14 cellular contexts compared by ENCODE assay signal in the genomic region with DNA sequence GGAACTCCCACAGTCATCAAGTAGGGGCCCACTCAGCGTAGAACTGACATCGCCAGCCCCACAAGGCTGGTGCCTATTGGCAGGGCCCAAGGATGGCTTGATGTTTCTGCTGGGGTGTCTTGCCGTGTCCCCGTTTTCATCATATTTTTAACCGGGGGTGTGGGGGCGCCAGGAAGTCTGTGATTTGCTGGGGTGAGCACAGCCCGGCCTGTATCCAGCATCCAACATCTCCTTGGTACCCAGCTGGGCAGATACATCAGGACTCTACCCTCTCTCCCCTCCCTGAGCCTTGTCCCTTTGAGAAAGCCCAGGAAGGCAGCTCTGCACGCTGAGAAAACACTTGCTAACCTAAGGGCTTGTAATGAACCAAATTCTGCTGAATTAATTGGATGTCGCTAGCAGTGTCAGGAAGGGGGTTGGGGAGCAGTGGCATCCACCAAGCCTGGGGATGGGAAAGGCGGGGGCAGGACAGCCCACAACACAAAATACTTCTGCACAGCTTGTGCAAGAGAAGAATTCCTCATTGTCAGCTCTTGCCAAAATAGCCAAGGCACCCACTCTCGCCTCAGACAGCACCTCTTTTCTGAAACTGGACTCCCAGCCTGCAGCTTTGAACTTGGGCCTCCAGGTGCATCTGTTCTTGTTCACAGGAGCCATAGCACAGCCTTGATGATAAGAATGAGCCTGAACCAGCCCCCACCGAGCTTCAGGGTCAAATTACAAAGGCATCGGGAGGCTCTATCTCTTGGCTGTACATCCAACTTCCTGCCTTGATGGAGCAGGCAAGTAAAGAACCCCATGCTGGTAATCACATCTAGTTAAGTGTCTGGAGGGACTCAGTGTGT.
DNase-seq lines count a peak whose midpoint lies in the region; ATAC-seq and TF ChIP-seq lines count a peak whose summit lies in the region.
"Had no signal": no experiment of that assay in that cellular context is flagged by ENCODE, and none has a peak within 500 bp of the region (broad histone marks: within the 10 kb centered on the region; RNA-seq: fewer than 3 reads in every experiment).

No MANE protein-coding gene starts in this region.

- H3K4me3 ChIP-seq in Jurkat, Clone E6-1 (ENCODE audit: low read length), result no peak overlapping the region
- H3K4me3 ChIP-seq in adrenal gland, result no peak overlapping the region

- no peak overlapping the region for H3K27ac ChIP-seq in adrenal gland

- TF ChIP-seq CTCF in adrenal gland (IDR thresholded peaks at IDR 0.05), result no peak
- no peak for TF ChIP-seq CTCF in mesothelial cell of epicardium (IDR thresholded peaks at IDR 0.05; ENCODE audit: unreplicated experiment)
- no peak for TF ChIP-seq CTCF in HFFc6 (IDR thresholded peaks at IDR 0.05)
- TF ChIP-seq CTCF in progenitor cell of endocrine pancreas (IDR thresholded peaks at IDR 0.05; ENCODE audit: unreplicated experiment), result no peak

- no peak for ATAC-seq in activated CD8-positive, alpha-beta T cell treated with anti-CD3 and anti-CD28 coated beads, Interleukin-2, amount 10 ng/mL, durations not matched to agents 7 days and 5 days
- ATAC-seq: Panc1, T-helper 17 cell had no signal

- H3K36me3 Mint-ChIP-seq in mesothelial cell of epicardium (no peaks in the 10 kb centered on the region), HFFc6 (ENCODE audit: low read depth) (no peaks in the 10 kb centered on the region), progenitor cell of endocrine pancreas (ENCODE audit: insufficient read depth) (no peaks in the 10 kb centered on the region)
- H3K36me3 Mint-ChIP-seq in activated CD8-positive, alpha-beta T cell treated with anti-CD3 and anti-CD28 coated beads, Interleukin-2, amount 10 ng/mL, durations not matched to agents 7 days and 5 days (ENCODE audit: low read depth), result no peaks in the 10 kb centered on the region
- H3K36me3 Mint-ChIP-seq: CD4-positive, CD25-positive, alpha-beta regulatory T cell; naive B cell had no signal

- intact Hi-C loops in adrenal gland (cut with DNase I), result no loop called here

- no peaks in the 10 kb centered on the region for H3K27me3 ChIP-seq in adrenal gland

- TF ChIP-seq POLR2A in adrenal gland (IDR thresholded peaks at IDR 0.05), result no peak

- POLR2A ChIA-PET in activated CD8-positive, alpha-beta T cell treated with anti-CD3 and anti-CD28 coated beads, Interleukin-2, amount 10 ng/mL, durations not matched to agents 7 days and 5 days (lab: Charles Lee), result no interaction called here

- CTCF ChIA-PET in activated CD8-positive, alpha-beta T cell treated with anti-CD3 and anti-CD28 coated beads, Interleukin-2, amount 10 ng/mL, durations not matched to agents 7 days and 5 days (lab: Charles Lee), result interaction anchor here (1.4 to 1.6 kb wide), 2 partner anchors 25 to 275 kb away, joined by 3 read pairs; no protein-coding TSS in a partner anchor

- H3K4me3 Mint-ChIP-seq in mesothelial cell of epicardium (no peak overlapping the region), HFFc6 (no peak overlapping the region), progenitor cell of endocrine pancreas (ENCODE audit: low read depth) (no peak overlapping the region)
- H3K4me3 Mint-ChIP-seq in activated CD8-positive, alpha-beta T cell treated with anti-CD3 and anti-CD28 coated beads, Interleukin-2, amount 10 ng/mL, durations not matched to agents 7 days and 5 days, result no peak overlapping the region
- H3K4me3 Mint-ChIP-seq: activated T-helper 1 cell treated with anti-CD3 and anti-CD28 coated beads, Interleukin-12 subunit alpha, Interleukin-12 subunit beta, Interleukin-2, Interleukin-4 antibody, amounts not matched to agents 30 ng/mL and 10 ng/mL and 1 ng/mL, durations not matched to agents 14 hours and 24 hours and 36 hours; CD4-positive, CD25-positive, alpha-beta regulatory T cell; naive B cell; T-helper 17 cell had no signal

- 66 to 78% (median 72%) methylated on average over 7 to 13 of the region's 13 CpGs for WGBS in adrenal gland, 4 donors

- peaks cover 5 to 16% of the 10 kb centered on the region in 2 donors for H3K4me1 ChIP-seq in adrenal gland (replicated peaks in 1 of 2)

- DNase-seq in DMS153 treated with DMSO at 0.1 percent for 48 hours (lab: John Stamatoyannopoulos, UW; ENCODE audit: unreplicated experiment) (peak; percentile 8), adrenal gland (peak in 5 of 7 donors; percentile 19 to 44 (median 30)), mesothelial cell of epicardium (ENCODE audit: low spot score in 2 of 2, unreplicated experiment in 2 of 2) (no peak), HFFc6 (no peak), progenitor cell of endocrine pancreas (ENCODE audit: low spot score, unreplicated experiment) (no peak)
- peak; percentile 28 for DNase-seq in Jurkat, Clone E6-1 (ENCODE audit: low read depth, low spot score)
- no peak for DNase-seq in activated CD8-positive, alpha-beta T cell treated with anti-CD3 and anti-CD28 coated beads, Interleukin-2, amount 10 ng/mL, durations not matched to agents 7 days and 5 days
- DNase-seq: CD4-positive, CD25-positive, alpha-beta regulatory T cell; KG1; naive B cell; NCI-H146; T-helper 17 cell had no signal

- H3K27me3 Mint-ChIP-seq in mesothelial cell of epicardium (ENCODE audit: low read depth) (peaks cover 4% of the 10 kb centered on the region), HFFc6 (ENCODE audit: insufficient read depth) (peaks cover 33% of the 10 kb centered on the region), progenitor cell of endocrine pancreas (peaks cover 24% of the 10 kb centered on the region)
- H3K27me3 Mint-ChIP-seq in activated CD8-positive, alpha-beta T cell treated with anti-CD3 and anti-CD28 coated beads, Interleukin-2, amount 10 ng/mL, durations not matched to agents 7 days and 5 days (ENCODE audit: low read depth), result peaks cover 4% of the 10 kb centered on the region

- peaks cover 22% of the 10 kb centered on the region for H3K4me1 Mint-ChIP-seq in mesothelial cell of epicardium
- H3K4me1 Mint-ChIP-seq in HFFc6 (ENCODE audit: low read depth), result peaks cover 12% of the 10 kb centered on the region
- H3K4me1 Mint-ChIP-seq in activated CD8-positive, alpha-beta T cell treated with anti-CD3 and anti-CD28 coated beads, Interleukin-2, amount 10 ng/mL, durations not matched to agents 7 days and 5 days (ENCODE audit: low read depth), result no peaks in the 10 kb centered on the region
- peaks cover 15% of the 10 kb centered on the region for H3K4me1 Mint-ChIP-seq in progenitor cell of endocrine pancreas (ENCODE audit: low read depth)
- H3K4me1 Mint-ChIP-seq: CD4-positive, CD25-positive, alpha-beta regulatory T cell; naive B cell; T-helper 17 cell had no signal

- H3K27ac Mint-ChIP-seq in mesothelial cell of epicardium (peak overlapping the region; percentile 30), HFFc6 (no peak overlapping the region), progenitor cell of endocrine pancreas (no peak overlapping the region)
- no peak overlapping the region for H3K27ac Mint-ChIP-seq in activated CD8-positive, alpha-beta T cell treated with anti-CD3 and anti-CD28 coated beads, Interleukin-2, amount 10 ng/mL, durations not matched to agents 7 days and 5 days
- H3K27ac Mint-ChIP-seq: activated T-helper 1 cell treated with anti-CD3 and anti-CD28 coated beads, Interleukin-12 subunit alpha, Interleukin-12 subunit beta, Interleukin-2, Interleukin-4 antibody, amounts not matched to agents 30 ng/mL and 10 ng/mL and 1 ng/mL, durations not matched to agents 14 hours and 24 hours and 36 hours; CD4-positive, CD25-positive, alpha-beta regulatory T cell; naive B cell; T-helper 17 cell had no signal

- no peaks in the 10 kb centered on the region for H3K9me3 ChIP-seq in adrenal gland (replicated peaks in 1 of 3)

- no peaks in the 10 kb centered on the region for H3K36me3 ChIP-seq in adrenal gland (replicated peaks in 1 of 2)

- no peaks in the 10 kb centered on the region for H3K9me3 Mint-ChIP-seq in mesothelial cell of epicardium
- H3K9me3 Mint-ChIP-seq in HFFc6, result no peaks in the 10 kb centered on the region
- no peaks in the 10 kb centered on the region for H3K9me3 Mint-ChIP-seq in activated CD8-positive, alpha-beta T cell treated with anti-CD3 and anti-CD28 coated beads, Interleukin-2, amount 10 ng/mL, durations not matched to agents 7 days and 5 days (ENCODE audit: insufficient read depth)
- H3K9me3 Mint-ChIP-seq in progenitor cell of endocrine pancreas (ENCODE audit: low read depth), result no peaks in the 10 kb centered on the region
- H3K9me3 Mint-ChIP-seq: activated T-helper 1 cell treated with anti-CD3 and anti-CD28 coated beads, Interleukin-12 subunit alpha, Interleukin-12 subunit beta, Interleukin-2, Interleukin-4 antibody, amounts not matched to agents 30 ng/mL and 10 ng/mL and 1 ng/mL, durations not matched to agents 14 hours and 24 hours and 36 hours; CD4-positive, CD25-positive, alpha-beta regulatory T cell; naive B cell had no signal

Comparison
In these comparisons a context has a peak if more than half of its experiments do, and no peak if none do; other contexts are left out.
1. DNase-seq: peak in DMS153 treated with DMSO at 0.1 percent for 48 hours (single experiment), Jurkat, Clone E6-1 (single experiment) and adrenal gland (5 of 7); none in mesothelial cell of epicardium (0 of 2), HFFc6 (single experiment), activated CD8-positive, alpha-beta T cell treated with anti-CD3 and anti-CD28 coated beads, Interleukin-2, amount 10 ng/mL, durations not matched to agents 7 days and 5 days (single experiment) and progenitor cell of endocrine pancreas (single experiment).